In genomic region chr16:58020628-58021521, GRCh38 we compare ENCODE assay signal across 8 cellular contexts. TPM values are rescaled to one million over a fixed set of nuclear protein-coding genes. Genes with fewer than 3 reads are reported as not detected.
DNase-seq lines count a peak whose midpoint lies in the region; FAIRE-seq and TF ChIP-seq lines count a peak whose summit lies in the region.

No MANE protein-coding gene starts in this region.

- TF ChIP-seq POLR2A in H54 (IDR thresholded peaks at IDR 0.05; ENCODE audit: low read depth, low read length), result no peak

- no peaks in the 10 kb centered on the region for H3K27me3 ChIP-seq in parathyroid adenoma (ENCODE audit: control insufficient read depth, insufficient read depth, low read length)

- in situ Hi-C loops in GM13976 (cut with MboI; ENCODE audit: low sequenced_read_pairs, unreplicated experiment), result no loop called here

- H3K4me3 ChIP-seq in OCI-LY7 (ENCODE audit: low read depth, low read length, poor library complexity, severe bottlenecking) (no peak overlapping the region), parathyroid adenoma (ENCODE audit: low read depth, low read length) (no peak overlapping the region)

- H3K36me3 ChIP-seq in OCI-LY7 (ENCODE audit: insufficient read depth, low read length), result peaks cover 7% of the 10 kb centered on the region; the same call in 1 of the 2 replicates
- H3K36me3 ChIP-seq in parathyroid adenoma (ENCODE audit: control insufficient read depth, insufficient read depth, low read length), result no peaks in the 10 kb centered on the region

- no peak overlapping the region for H2AFZ ChIP-seq in OCI-LY7 (ENCODE audit: low read length)
- no peak overlapping the region for H2AFZ ChIP-seq in parathyroid adenoma

- peak; percentile 77 for TF ChIP-seq CTCF in GM13976 (IDR thresholded peaks at IDR 0.05; ENCODE audit: borderline replicate concordance, control extremely low read depth, extremely low read depth, insufficient read depth, missing control alignments)
- peak; percentile 98 for TF ChIP-seq CTCF in OCI-LY7 (conservative IDR thresholded peaks at IDR 0.05; ENCODE audit: low read length)
- peak; percentile 85 for TF ChIP-seq CTCF in parathyroid adenoma (IDR thresholded peaks at IDR 0.05)

- H3K79me2 ChIP-seq in OCI-LY7 (ENCODE audit: insufficient read depth, low read depth, low read length), result no peaks in the 10 kb centered on the region
- no peaks in the 10 kb centered on the region for H3K79me2 ChIP-seq in parathyroid adenoma

- intact Hi-C loops in OCI-LY7 (cut with micrococcal nuclease; ENCODE audit: unreplicated experiment), result loop anchor here (1.0 kb wide), 1 partner anchor 101 kb away; no protein-coding TSS in a partner anchor

- FAIRE-seq in frontal cortex (lab: Jason Lieb, UNC) (no peak), H54 (lab: Jason Lieb, UNC) (no peak)

- H3K4me2 ChIP-seq in OCI-LY7 (ENCODE audit: low read length) (no peak overlapping the region), parathyroid adenoma (ENCODE audit: low read length) (no peak overlapping the region)

- H3K27ac ChIP-seq in OCI-LY7 (ENCODE audit: low read depth, low read length, poor library complexity, severe bottlenecking), result no peak overlapping the region
- no peak overlapping the region for H3K27ac ChIP-seq in parathyroid adenoma

- CTCF ChIA-PET in OCI-LY7 (lab: Charles Lee; ENCODE audit: unreplicated experiment), result no interaction called here

- no peaks in the 10 kb centered on the region for H3K9me3 ChIP-seq in OCI-LY7 (ENCODE audit: low read length)
- H3K9me3 ChIP-seq in parathyroid adenoma (ENCODE audit: control insufficient read depth, low read length), result no peaks in the 10 kb centered on the region

- POLR2A ChIA-PET in OCI-LY7 (lab: Charles Lee), result no interaction called here

- no peaks in the 10 kb centered on the region for H3K9me2 ChIP-seq in OCI-LY7 (ENCODE audit: insufficient read depth, low read length)

- H3K9ac ChIP-seq in parathyroid adenoma, result no peak overlapping the region

- DNase-seq in AG08395 (ENCODE audit: low spot score), result peak; percentile 65
- peak; percentile 80 for DNase-seq in GM13976 (ENCODE audit: low spot score)
- peak; percentile 67 for DNase-seq in OCI-LY7 (ENCODE audit: low spot score)
- DNase-seq in activated gamma-delta T cell treated with anti-CD3 and anti-CD28 coated beads, Interleukin-2, amount 50 U/mL, for 16 hours (ENCODE audit: low read depth), result peak; percentile 51
- DNase-seq in frontal cortex (ENCODE audit: low spot score in 2 of 2), result peak; percentile 60 to 70
- no peak for DNase-seq in H54 (ENCODE audit: insufficient read length, low spot score)
- no peak for DNase-seq in T1000 (lab: John Stamatoyannopoulos, UW)

- H4K20me1 ChIP-seq in OCI-LY7 (ENCODE audit: insufficient read depth, low read length), result no peaks in the 10 kb centered on the region

- TSS peak; percentile 100 for BruUV-seq in OCI-LY7 (replicated peaks; lab: Mats Ljungman, UMichigan)

- H3K4me1 ChIP-seq in OCI-LY7 (ENCODE audit: insufficient read depth, low read length, poor library complexity, severe bottlenecking), result peaks cover 8% of the 10 kb centered on the region
- H3K4me1 ChIP-seq in parathyroid adenoma, result peaks cover 11% of the 10 kb centered on the region

RNA-seq across cellular contexts. Expression of gene MMP15, which starts 4.7 kb away (rescaled TPM):
- total RNA-seq in OCI-LY7 (2014; rRNA removed; shearing (Covaris generic)), result not detected in 2 replicates
- total RNA-seq in OCI-LY7 (2022), result 0.18 and 0.21 TPM in 2 replicates
- total RNA-seq in frontal cortex, result 12.2 TPM

RNA-seq across cellular contexts. Expression of gene USB1, which starts 19.7 kb away (rescaled TPM):
- 10.4 and 12.5 TPM in 2 replicates for total RNA-seq in OCI-LY7 (2014; rRNA removed; shearing (Covaris generic))
- total RNA-seq in OCI-LY7 (2022) (39.5 and 48.3 TPM in 2 replicates), frontal cortex (3.7 TPM)

RNA-seq across cellular contexts. Expression of gene ZNF319, which starts 20.4 kb away (rescaled TPM):
- total RNA-seq in OCI-LY7 (2014; rRNA removed; shearing (Covaris generic)), result 4.2 and 4.7 TPM in 2 replicates
- total RNA-seq in OCI-LY7 (2022), result 12.7 and 13.0 TPM in 2 replicates
- total RNA-seq in frontal cortex, result 4.9 TPM

RNA-seq across cellular contexts. Expression of gene CNGB1, which starts 49.9 kb away (rescaled TPM):
- total RNA-seq in OCI-LY7 (2014; rRNA removed; shearing (Covaris generic)), result not detected in 2 replicates
- total RNA-seq in OCI-LY7 (2022) (not detected in 2 replicates), frontal cortex (1.2 TPM)

Comparison
In these comparisons a context has a peak if more than half of its experiments do, and no peak if none do; other contexts are left out.
1. DNase-seq: peak in AG08395 (single experiment), GM13976 (single experiment), OCI-LY7 (single experiment), activated gamma-delta T cell treated with anti-CD3 and anti-CD28 coated beads, Interleukin-2, amount 50 U/mL, for 16 hours (single experiment) and frontal cortex (2 of 2); none in H54 (single experiment) and T1000 (single experiment).
2. RNA of gene MMP15, which starts 4.7 kb away (total RNA-seq): 12.2 TPM in frontal cortex (single experiment); 0.18 to 0.21 TPM in OCI-LY7; every median in the first group is over 10 times any median in the second.
3. Peak in every context shown above with its lines, with median percentiles within 50 percentile points of each other: CTCF ChIP-seq.